8 cellular contexts compared by ENCODE assay signal in the genomic region with DNA sequence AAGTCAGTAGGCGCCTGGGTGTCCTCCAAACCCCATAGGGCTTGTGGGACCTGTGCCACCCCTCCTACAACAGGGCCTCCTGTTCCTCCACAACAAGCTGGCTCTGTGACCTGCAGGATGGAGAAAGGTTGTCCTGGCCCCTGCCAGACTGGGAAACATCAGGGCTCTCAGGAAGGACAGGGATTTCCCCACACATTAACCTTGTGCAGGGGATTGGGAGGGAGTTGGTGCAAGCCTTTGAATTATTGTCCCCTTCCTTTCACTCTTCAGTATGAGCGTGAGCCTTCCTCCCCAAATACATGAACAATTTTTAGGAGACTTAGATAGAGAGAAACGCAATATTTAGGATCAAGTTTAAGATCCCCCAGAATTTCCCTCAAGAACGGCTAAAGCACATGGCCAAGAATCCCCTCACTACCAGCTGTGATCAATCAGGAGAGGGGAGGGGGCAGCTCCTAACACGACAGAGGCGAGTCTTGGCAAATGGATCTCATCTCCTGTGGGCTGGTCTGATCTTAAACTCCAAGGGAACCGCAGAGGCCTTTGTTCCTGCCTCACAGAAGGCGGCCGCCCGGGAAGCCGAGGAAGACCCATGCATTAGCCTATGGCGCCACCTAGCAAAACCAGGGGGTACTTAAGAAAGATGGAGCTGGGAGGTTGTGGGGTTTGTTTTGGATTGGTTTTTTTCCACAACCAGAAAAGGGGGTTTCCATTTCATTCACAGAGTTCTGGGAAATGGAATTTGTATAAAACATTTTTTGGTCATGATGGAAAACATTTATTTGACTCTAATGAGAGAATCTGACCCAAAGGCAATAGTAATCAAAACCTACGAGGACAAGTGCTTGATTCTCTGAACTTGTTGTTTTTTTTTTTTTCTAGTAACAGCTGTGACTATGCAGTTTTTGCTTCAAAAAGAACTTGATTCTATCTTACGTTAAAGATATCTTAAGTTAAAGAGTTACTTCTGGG. TPM values are rescaled to one million over a fixed set of nuclear protein-coding genes. Genes with fewer than 3 reads are reported as not detected.
DNase-seq lines count a peak whose midpoint lies in the region; ATAC-seq, FAIRE-seq and TF ChIP-seq lines count a peak whose summit lies in the region.

No MANE protein-coding gene starts in this region.

- SMC1A ChIA-PET in GM12878 (lab: Charles Lee; ENCODE audit: uncharacterized antibody, unreplicated experiment): interaction anchor here (0.7 to 6.3 kb wide), 11 partner anchors 13 to 427 kb away, joined by 3 to 81 read pairs (median 4); no protein-coding TSS in a partner anchor

- no peak for TF ChIP-seq EP300 in GM12878 (IDR thresholded peaks at IDR 0.05; ENCODE audit: borderline replicate concordance in 1 of 2, control insufficient read depth in 1 of 2, low read depth in 2 of 2, low read length in 2 of 2)

- in situ Hi-C loops in GM12878 (cut with MboI): loop anchor here (5.0 kb wide), 1 partner anchor 372 kb away; no protein-coding TSS in a partner anchor

- H3K4me3 ChIP-seq in GM12878 (no peak overlapping the region), skeletal muscle satellite cell (ENCODE audit: low read length) (no peak overlapping the region)

- H3K4me2 ChIP-seq in GM12878 (ENCODE audit: control insufficient read depth, insufficient read depth) (no peak overlapping the region), skeletal muscle satellite cell (ENCODE audit: low read length) (peak overlapping the region; percentile 38)

- CTCF ChIA-PET in CD4-positive, alpha-beta T cell (lab: Charles Lee): interaction anchor here (1.4 to 3.0 kb wide), 2 partner anchors 368 to 389 kb away, joined by 4 to 16 read pairs; no protein-coding TSS in a partner anchor
- CTCF ChIA-PET in GM12878 (lab: Yijun Ruan, JAX): interaction anchor here (0.5 to 8.3 kb wide), 29 partner anchors 11 to 670 kb away, joined by 3 to 158 read pairs (median 4); no protein-coding TSS in a partner anchor

- peak in 5 of 10 experiments; percentile 4 to 11 (median 8) for DNase-seq in CD4-positive, alpha-beta T cell
- DNase-seq in NCI-H1417 (lab: John Stamatoyannopoulos, UW) (peak; percentile 74 to 94 (median 92)), GM12878 (ENCODE audit: low read depth, low spot score) (no peak), iPS DF 19.7 (ENCODE audit: low read depth, low spot score) (peak; percentile 63)

- H2AFZ ChIP-seq in GM12878 (ENCODE audit: control insufficient read depth, low read depth, low read length): no peak overlapping the region

- H3K4me1 ChIP-seq in GM12878 (ENCODE audit: control insufficient read depth, insufficient read depth, low read length) (no peaks in the 10 kb centered on the region), skeletal muscle satellite cell (ENCODE audit: control insufficient read depth, insufficient read depth, low read length) (peaks cover 40% of the 10 kb centered on the region)

- no peak overlapping the region for H3K27ac Mint-ChIP-seq in CD4-positive, alpha-beta T cell

- peak; percentile 30 for TF ChIP-seq CTCF in CD4-positive, alpha-beta T cell (IDR thresholded peaks at IDR 0.05)
- peak; percentile 68 to 82 (median 71) for TF ChIP-seq CTCF in GM12878 (IDR thresholded peaks at IDR 0.05 in 2 of 3, conservative IDR thresholded peaks at IDR 0.05 in 1 of 3; ENCODE audit: control insufficient read depth in 2 of 3, extremely low read depth in 1 of 3, insufficient read depth in 1 of 3, low read depth in 3 of 3, low read length in 3 of 3)

- no peak for ATAC-seq in CD4-positive, alpha-beta T cell (ENCODE audit: poor library complexity)
- peak; percentile 79 for ATAC-seq in GM21515 (IDR thresholded peaks at IDR 0.05; ENCODE audit: unreplicated experiment)
- ATAC-seq in SK-N-SH treated with all-trans-retinoic acid at 6 μM for 48 hours: peak; percentile 81
- peak; percentile 90 for ATAC-seq in GM12878
- ATAC-seq in GM21381 (IDR thresholded peaks at IDR 0.05; ENCODE audit: unreplicated experiment): no peak

- H3K27me3 Mint-ChIP-seq in CD4-positive, alpha-beta T cell: peaks cover 61% of the 10 kb centered on the region

- H3K79me2 ChIP-seq in GM12878 (ENCODE audit: control insufficient read depth, insufficient read depth, low read length): no peaks in the 10 kb centered on the region

- H3K9ac ChIP-seq in GM12878 (ENCODE audit: control insufficient read depth, insufficient read depth, low read length) (no peak overlapping the region), skeletal muscle satellite cell (ENCODE audit: low read depth, low read length) (peak overlapping the region; percentile 59)

- peaks cover 17% of the 10 kb centered on the region for H3K27me3 ChIP-seq in CD4-positive, alpha-beta T cell (ENCODE audit: control insufficient read depth, insufficient read depth, low read length)
- no peaks in the 10 kb centered on the region; a peak in 1 of 4 replicates for H3K27me3 ChIP-seq in GM12878 (replicated peaks in 1 of 2; ENCODE audit: control insufficient read depth in 2 of 2, insufficient read depth in 2 of 2, low read length in 1 of 2)
- H3K27me3 ChIP-seq in skeletal muscle satellite cell (ENCODE audit: control insufficient read depth, insufficient read depth, low read length): no peaks in the 10 kb centered on the region

- RAD21 ChIA-PET in GM12878 (lab: Charles Lee; ENCODE audit: unreplicated experiment): interaction anchor here (0.6 to 6.2 kb wide), 11 partner anchors 9 to 545 kb away, joined by 3 to 118 read pairs (median 3); no protein-coding TSS in a partner anchor

- no peak overlapping the region for H3K27ac ChIP-seq in CD4-positive, alpha-beta T cell (ENCODE audit: low read depth, low read length)
- H3K27ac ChIP-seq in GM12878 (ENCODE audit: control insufficient read depth, insufficient read depth): no peak overlapping the region

- no peak overlapping the region for H3K4me3 Mint-ChIP-seq in CD4-positive, alpha-beta T cell

- POLR2A ChIA-PET in CD4-positive, alpha-beta T cell (lab: Charles Lee): no interaction called here
- POLR2A ChIA-PET in GM12878 (lab: Charles Lee): interaction anchor here (0.5 to 0.9 kb wide), 3 partner anchors 267 to 410 kb away, joined by 3 to 9 read pairs (median 3); no protein-coding TSS in a partner anchor

- no peaks in the 10 kb centered on the region for H3K36me3 Mint-ChIP-seq in CD4-positive, alpha-beta T cell (ENCODE audit: low read depth)

- H4K20me1 ChIP-seq in GM12878 (ENCODE audit: control insufficient read depth, insufficient read depth): no peaks in the 10 kb centered on the region

- FAIRE-seq in GM12878 (lab: Jason Lieb, UNC): peak; percentile 49

- 9% methylated on average over 14 of the region's 14 CpGs for WGBS in GM12878 (ENCODE audit: insufficient coverage, insufficient replicate concordance, low lambda C conversion rate, missing lambda C conversion rate)

- no peaks in the 10 kb centered on the region for H3K9me3 Mint-ChIP-seq in CD4-positive, alpha-beta T cell

- intact Hi-C loops in CD4-positive, alpha-beta T cell (cut with DNase I, micrococcal nuclease): no loop called here
- intact Hi-C loops in GM12878 (cut with micrococcal nuclease; ENCODE audit: unreplicated experiment): loop anchor here (1.0 to 10.0 kb wide), 4 partner anchors 368 to 545 kb away; no protein-coding TSS in a partner anchor

- H3K4me1 Mint-ChIP-seq in CD4-positive, alpha-beta T cell (ENCODE audit: low read depth): no peaks in the 10 kb centered on the region

- BruUV-seq in GM12878 (replicated peaks; lab: Mats Ljungman, UMichigan): no TSS peak

- peak; percentile 97 for TF ChIP-seq RAD21 in GM12878 (IDR thresholded peaks at IDR 0.05; ENCODE audit: insufficient read depth, low read depth, low read length)

- no peaks in the 10 kb centered on the region for H3K36me3 ChIP-seq in GM12878 (ENCODE audit: control insufficient read depth in 2 of 2, insufficient read depth in 2 of 2, low read length in 1 of 2)
- no peaks in the 10 kb centered on the region for H3K36me3 ChIP-seq in skeletal muscle satellite cell (ENCODE audit: insufficient read depth, low read length)

- TF ChIP-seq POLR2A in GM12878 (IDR thresholded peaks at IDR 0.05; ENCODE audit: low read depth, low read length): no peak

- H3K9me3 ChIP-seq in CD4-positive, alpha-beta T cell (ENCODE audit: control insufficient read depth, low read length): no peaks in the 10 kb centered on the region
- H3K9me3 ChIP-seq in GM12878 (replicated peaks; ENCODE audit: control insufficient read depth, insufficient read depth, low read length) (no peaks in the 10 kb centered on the region), skeletal muscle satellite cell (replicated peaks; ENCODE audit: low read length) (no peaks in the 10 kb centered on the region)

TF ChIP-seq in SK-N-SH treated with all-trans-retinoic acid at 6 μM for 48 hours, 23 proteins besides CTCF, POLR2A, EP300 and RAD21 (continues in another document):
- TF ChIP-seq ISL1 (CRISPR knock-in tag; IDR thresholded peaks at IDR 0.05): 0 out of 2 replicates have a peak, but pooled peaks have one; percentile 18

TF ChIP-seq in GM12878, 131 proteins besides CTCF, POLR2A, EP300 and RAD21 (continues in another document):
- TF ChIP-seq RUNX3 (IDR thresholded peaks at IDR 0.05; ENCODE audit: low read length): peak; percentile 33; the same call in 1 of the 2 replicates
- TF ChIP-seq SMC3 (IDR thresholded peaks at IDR 0.05; ENCODE audit: borderline replicate concordance, low read length): peak; percentile 63

RNA-seq across cellular contexts. Expression of a gene that starts 36.1 kb away (rescaled TPM):
- not detected for total RNA-seq in CD4-positive, alpha-beta T cell
- total RNA-seq in GM12878 (2013; cell fraction: nucleolus; rRNA removed): not detected in 2 replicates
- not detected in 2 replicates for total RNA-seq in GM12878 (2014; rRNA removed)
- total RNA-seq in GM12878 (2014; rRNA removed; fragmentation: Illumina TruSeq; extraction: Trizol): not detected in 2 replicates
- total RNA-seq in GM12878 (2021): 0.05 and 0.35 TPM in 2 replicates
- not detected for polyA plus RNA-seq in GM12878 (2011; ENCODE audit: low read depth)
- polyA plus RNA-seq in GM12878 (2011; rRNA removed): not detected in 2 replicates
- polyA plus RNA-seq in GM12878 (2011; cell fraction: cytosol; rRNA removed): 0.02 TPM in 1 of 2 replicates, not detected in the other
- not detected in 2 replicates for polyA plus RNA-seq in GM12878 (2011; cell fraction: nucleus; rRNA removed)
- polyA plus RNA-seq in GM12878 (2012): 0.20 and 0.56 TPM in 2 replicates
- polyA plus RNA-seq in GM12878 (2014; fragmentation: Illumina TruSeq; extraction: Trizol): not detected in 2 replicates
- polyA plus RNA-seq in GM12878 (2014; fragmentation: Nextera tagmentation; extraction: Ambion mirVana): not detected
- polyA plus RNA-seq in GM12878 (2014; rRNA removed): not detected in 2 replicates
- polyA plus RNA-seq in GM12878 (2016; fragmentation: Nextera tagmentation; extraction: Ambion mirVana): under 1 TPM in 1 of 2 experiments, not detected in 1; 0.03 TPM
- not detected in 2 replicates for polyA minus RNA-seq in GM12878 (2011; rRNA and poly(A)+ RNA removed)
- polyA minus RNA-seq in GM12878 (2011; cell fraction: cytosol; rRNA and poly(A)+ RNA removed): not detected in 2 replicates
- not detected in 2 replicates for polyA minus RNA-seq in GM12878 (2011; cell fraction: nucleus; rRNA and poly(A)+ RNA removed)
- 88.9 and 89.2 TPM in 2 replicates for total RNA-seq in skeletal muscle satellite cell (2012; rRNA removed)

Comparison
In these comparisons a context has a peak if more than half of its experiments do, and no peak if none do; other contexts are left out.
1. ATAC-seq: peak in GM21515 (single experiment), SK-N-SH treated with all-trans-retinoic acid at 6 μM for 48 hours (single experiment) and GM12878 (single experiment); none in CD4-positive, alpha-beta T cell (single experiment) and GM21381 (single experiment).